Comparison of ENCODE assay signal across 23 cellular contexts in genomic region chr15:70013647-70014310, GRCh38.
DNase-seq lines count a peak whose midpoint lies in the region; ATAC-seq, FAIRE-seq and TF ChIP-seq lines count a peak whose summit lies in the region.
"Had no signal": no experiment of that assay in that cellular context is flagged by ENCODE, and none has a peak within 500 bp of the region (broad histone marks: within the 10 kb centered on the region; RNA-seq: fewer than 3 reads in every experiment).

No MANE protein-coding gene starts in this region.

- H3K4me3 ChIP-seq in OCI-LY7 (ENCODE audit: low read depth, low read length, poor library complexity, severe bottlenecking), result no peak overlapping the region
- no peak overlapping the region for H3K4me3 ChIP-seq in small intestine (ENCODE audit: low read depth in 1 of 2, low read length in 2 of 2)

- H3K9me3 Mint-ChIP-seq in memory B cell, result no peaks in the 10 kb centered on the region

- no peak for TF ChIP-seq CTCF in OCI-LY7 (conservative IDR thresholded peaks at IDR 0.05; ENCODE audit: low read length)

- CTCF ChIA-PET in OCI-LY7 (lab: Charles Lee; ENCODE audit: unreplicated experiment), result no interaction called here

- H3K27me3 ChIP-seq in small intestine (ENCODE audit: control insufficient read depth in 2 of 2, insufficient read depth in 2 of 2, low read length in 2 of 2), result peaks cover 0 to 2% of the 10 kb centered on the region in 2 donors

- WGBS in small intestine, 3 donors, result 82 to 84% (median 82%) methylated on average over 8 of the region's 8 CpGs

- no peaks in the 10 kb centered on the region for H3K36me3 Mint-ChIP-seq in memory B cell
- H3K36me3 Mint-ChIP-seq: CD4-positive, alpha-beta memory T cell had no signal

- FAIRE-seq in small intestine (lab: Jason Lieb, UNC), result no peak
- FAIRE-seq: H54, HepG2 had no signal

- no peak overlapping the region for H2AFZ ChIP-seq in OCI-LY7 (ENCODE audit: low read length)

- no peaks in the 10 kb centered on the region for H3K79me2 ChIP-seq in OCI-LY7 (ENCODE audit: insufficient read depth, low read depth, low read length)

- H3K4me1 Mint-ChIP-seq in memory B cell, result peaks cover 67% of the 10 kb centered on the region

- H4K20me1 ChIP-seq in OCI-LY7 (ENCODE audit: insufficient read depth, low read length), result no peaks in the 10 kb centered on the region

- no peaks in the 10 kb centered on the region for H3K9me3 ChIP-seq in OCI-LY7 (ENCODE audit: low read length)
- no peaks in the 10 kb centered on the region for H3K9me3 ChIP-seq in small intestine (ENCODE audit: control insufficient read depth, low read depth)

- H3K4me1 ChIP-seq in OCI-LY7 (ENCODE audit: insufficient read depth, low read length, poor library complexity, severe bottlenecking), result peaks cover 77% of the 10 kb centered on the region
- no peaks in the 10 kb centered on the region for H3K4me1 ChIP-seq in small intestine (ENCODE audit: control insufficient read depth in 2 of 2, insufficient read depth in 1 of 2, low read depth in 1 of 2, low read length in 1 of 2)

- intact Hi-C loops in OCI-LY7 (cut with micrococcal nuclease; ENCODE audit: unreplicated experiment), result loop anchor here (2.0 kb wide), 1 partner anchor 133 kb away; no protein-coding TSS in a partner anchor

- BruUV-seq in OCI-LY7 (replicated peaks; lab: Mats Ljungman, UMichigan), result no TSS peak

- no peaks in the 10 kb centered on the region for H3K27me3 Mint-ChIP-seq in memory B cell

- H3K27ac ChIP-seq in OCI-LY7 (ENCODE audit: low read depth, low read length, poor library complexity, severe bottlenecking) (peak overlapping the region; percentile 81), small intestine (ENCODE audit: low read depth in 1 of 2, low read length in 1 of 2) (no peak overlapping the region)
- H3K27ac ChIP-seq: KMS-11, RWPE1 had no signal

- H3K9me2 ChIP-seq in OCI-LY7 (ENCODE audit: insufficient read depth, low read length), result no peaks in the 10 kb centered on the region

- no peaks in the 10 kb centered on the region for H3K36me3 ChIP-seq in OCI-LY7 (ENCODE audit: insufficient read depth, low read length)
- H3K36me3 ChIP-seq in small intestine (ENCODE audit: control insufficient read depth in 2 of 2, insufficient read depth in 2 of 2, low read length in 2 of 2), result no peaks in the 10 kb centered on the region

- peak overlapping the region; percentile 72 for H3K4me2 ChIP-seq in OCI-LY7 (ENCODE audit: low read length)
- H3K4me2 ChIP-seq: KMS-11 had no signal

- H3K4me3 Mint-ChIP-seq in memory B cell, result peak overlapping the region; percentile 74
- H3K4me3 Mint-ChIP-seq: CD4-positive, alpha-beta memory T cell had no signal

- ATAC-seq in memory B cell (ENCODE audit: low read depth) (no peak), HG02973 (IDR thresholded peaks at IDR 0.05; ENCODE audit: unreplicated experiment) (no peak)
- ATAC-seq: SK-N-SH treated with all-trans-retinoic acid at 6 μM for 48 hours had no signal

- POLR2A ChIA-PET in OCI-LY7 (lab: Charles Lee), result interaction anchor here (0.7 to 1.4 kb wide), 2 partner anchors 34 to 257 kb away, joined by 3 to 4 read pairs; no protein-coding TSS in a partner anchor

- DNase-seq in NCI-H2227 (lab: John Stamatoyannopoulos, UW; ENCODE audit: unreplicated experiment), result peak; percentile 6
- DNase-seq in NCI-H2227 treated with DMSO at 0.1 percent for 48 hours (lab: John Stamatoyannopoulos, UW), result no peak
- no peak for DNase-seq in OCI-LY7 (ENCODE audit: low spot score)
- no peak for DNase-seq in memory B cell (ENCODE audit: low spot score in 2 of 2)
- no peak for DNase-seq in small intestine
- no peak for DNase-seq in hepatic stellate cell (ENCODE audit: low spot score)
- no peak for DNase-seq in T1000 (lab: John Stamatoyannopoulos, UW)
- DNase-seq: 8988T; CD4-positive, alpha-beta memory T cell; DMS153; GDM1; NCI-H1436; NCI-H2029; NCI-H2171 treated with DMSO at 0.1 percent for 48 hours; NCI-H748 treated with DMSO at 0.1 percent for 48 hours; NK-92 treated with Interleukin-12 subunit alpha and Interleukin-12 subunit beta, amount 100 ng/mL, for 24 hours; SIG-M5 had no signal

- peak overlapping the region; percentile 93 for H3K27ac Mint-ChIP-seq in memory B cell
- H3K27ac Mint-ChIP-seq: CD4-positive, alpha-beta memory T cell had no signal
